In genomic region chr4:145881585-145881984, GRCh38 we compare ENCODE assay signal across 13 cellular contexts. TPM values are rescaled to one million over a fixed set of nuclear protein-coding genes. Genes with fewer than 3 reads are reported as not detected.
A peak's percentile ranks its signal among the peaks of the same experiment; 100 is the strongest.
DNase-seq lines count a peak whose midpoint lies in the region; ATAC-seq and TF ChIP-seq lines count a peak whose summit lies in the region.
"Had no signal": no experiment of that assay in that cellular context is flagged by ENCODE, and none has a peak within 500 bp of the region (broad histone marks: within the 10 kb centered on the region; RNA-seq: fewer than 3 reads in every experiment).

No MANE protein-coding gene starts in this region.

- H3K27ac ChIP-seq in adrenal gland (peak overlapping the region in 4 of 5 donors; percentile 30 to 51 (median 43)), stomach (peak overlapping the region in 4 of 5 donors; percentile 43 to 75 (median 65))

- TF ChIP-seq CTCF in adrenal gland (IDR thresholded peaks at IDR 0.05) (no peak), stomach (IDR thresholded peaks at IDR 0.05) (no peak), GM20000 (IDR thresholded peaks at IDR 0.05; ENCODE audit: extremely low read depth, missing control alignments) (no peak)

- H3K9me3 ChIP-seq in adrenal gland (replicated peaks in 1 of 3), result no peaks in the 10 kb centered on the region
- H3K9me3 ChIP-seq in stomach, result no peaks in the 10 kb centered on the region

- H3K4me1 ChIP-seq in adrenal gland (replicated peaks in 1 of 2), result peaks cover 23 to 36% of the 10 kb centered on the region in 2 donors
- peaks cover 4 to 56% (median 21%) of the 10 kb centered on the region in 4 donors for H3K4me1 ChIP-seq in stomach

- H3K36me3 ChIP-seq in adrenal gland (replicated peaks in 1 of 2) (peaks cover 0 to 12% of the 10 kb centered on the region in 2 donors), stomach (peaks cover 0 to 11% (median 9%) of the 10 kb centered on the region in 4 donors)

- H3K27me3 ChIP-seq in adrenal gland, result no peaks in the 10 kb centered on the region
- H3K27me3 ChIP-seq in stomach, result no peaks in the 10 kb centered on the region

- 33 to 44% (median 42%) methylated on average over 4 of the region's 4 CpGs for WGBS in adrenal gland, 4 donors
- WGBS in stomach, 5 donors, result 64 to 81% (median 75%) methylated on average over 4 of the region's 4 CpGs

- no peak for TF ChIP-seq POLR2A in adrenal gland (IDR thresholded peaks at IDR 0.05)
- no peak for TF ChIP-seq POLR2A in stomach (IDR thresholded peaks at IDR 0.05)
- TF ChIP-seq POLR2A in erythroblast (IDR thresholded peaks at IDR 0.05; ENCODE audit: low read length), result no peak

- H3K4me3 ChIP-seq in adrenal gland (no peak overlapping the region), stomach (no peak overlapping the region)
- H3K4me3 ChIP-seq: K562 had no signal

- DNase-seq in adrenal gland, result peak in 1 of 7 donors; percentile 24
- no peak for DNase-seq in stomach
- DNase-seq in NCI-H526 (lab: John Stamatoyannopoulos, UW), result no peak
- DNase-seq in erythroblast (lab: John Stamatoyannopoulos, UW), result no peak
- no peak for DNase-seq in GM20000 (ENCODE audit: low spot score)
- no peak for DNase-seq in NCI-H82 treated with DMSO at 0.1 percent for 48 hours (lab: John Stamatoyannopoulos, UW; ENCODE audit: unreplicated experiment)
- DNase-seq: activated T-cell treated with anti-CD3 and anti-CD28 coated beads, Interleukin-2, amount 50 U/mL, for 72 hours; DND-41; hippocampal formation; stimulated activated CD4-positive, alpha-beta T cell treated with anti-CD3 and anti-CD28 coated beads, Interleukin-4, amount 100 ng/mL, for 4 hours had no signal

- intact Hi-C loops in adrenal gland (cut with DNase I), result no loop called here
- intact Hi-C loops in stomach (cut with DNase I; ENCODE audit: low total_unique reads), result no loop called here

- no peak for TF ChIP-seq EP300 in stomach (IDR thresholded peaks at IDR 0.05)

- ATAC-seq in GM19452 (IDR thresholded peaks at IDR 0.05; ENCODE audit: unreplicated experiment) (peak; percentile 51), HG02938 (IDR thresholded peaks at IDR 0.05; ENCODE audit: unreplicated experiment) (peak; percentile 40)
- ATAC-seq: activated T-cell treated with anti-CD3 and anti-CD28 coated beads, Interleukin-2, amount 50 U/mL, for 72 hours; K562 had no signal

RNA-seq across cellular contexts. Expression of gene ZNF827, which starts 57.0 kb away (rescaled TPM):
- total RNA-seq in adrenal gland, result 10 to 100 TPM; 16.5 to 37.1 (median 27.3) TPM
- 10 to 100 TPM in 2 of 3 donors, 1 to 10 TPM in 1; 8.0 to 16.8 (median 14.0) TPM for polyA plus RNA-seq in adrenal gland
- 100 to 1,000 TPM in 1 of 5 donors, 10 to 100 TPM in 4; 12.3 to 109 (median 17.4) TPM for total RNA-seq in stomach
- polyA plus RNA-seq in stomach, result 1 to 10 TPM; 1.7 to 2.8 (median 2.4) TPM
